In the genomic region with DNA sequence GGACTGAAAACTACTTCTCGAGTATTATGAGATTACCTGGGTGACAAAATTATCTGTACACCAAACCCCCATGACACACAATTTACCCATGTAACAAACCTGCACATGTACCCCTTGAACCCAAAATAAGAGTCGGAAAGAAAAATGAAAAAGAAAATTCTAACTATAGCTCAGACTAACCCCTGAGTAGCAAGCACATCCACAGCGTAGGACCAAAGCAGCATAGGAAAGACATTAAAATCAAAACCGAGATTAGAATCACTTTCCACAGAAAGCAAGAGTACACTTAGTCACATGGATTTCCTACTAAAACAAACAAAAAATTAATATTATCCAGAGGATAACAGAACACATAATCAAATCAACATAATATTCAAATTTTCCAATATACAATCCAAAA, we compare ENCODE assay signal across 29 cellular contexts.
"Had no signal": no experiment of that assay in that cellular context is flagged by ENCODE, and none has a peak within 500 bp of the region (broad histone marks: within the 10 kb centered on the region; RNA-seq: fewer than 3 reads in every experiment).

No MANE protein-coding gene starts in this region.

- H3K27me3 ChIP-seq: left lung, pancreas, stomach, tibial artery, upper lobe of right lung had no signal

- H3K36me3 Mint-ChIP-seq: naive thymus-derived CD8-positive, alpha-beta T cell; stimulated activated naive B cell treated with anti-CD40 and anti-IgM and Interleukin-4, amounts not matched to agents 10 μg/mL and 1 μg/mL and 100 μg/mL, for 72 hours had no signal

- H3K4me3 ChIP-seq: left lung, lower lobe of right lung, pancreas, prostate gland, skin epidermis, stomach, thoracic aorta, tibial artery, upper lobe of right lung had no signal

- H3K9me3 Mint-ChIP-seq: naive thymus-derived CD8-positive, alpha-beta T cell; neural crest cell; stimulated activated naive B cell treated with anti-CD40 and anti-IgM and Interleukin-4, amounts not matched to agents 10 μg/mL and 1 μg/mL and 100 μg/mL, for 72 hours had no signal

- H3K4me3 Mint-ChIP-seq: immature natural killer cell; naive thymus-derived CD8-positive, alpha-beta T cell; nephron; stimulated activated naive B cell treated with anti-CD40 and anti-IgM and Interleukin-4, amounts not matched to agents 10 μg/mL and 1 μg/mL and 100 μg/mL, for 72 hours had no signal

- H3K9me3 ChIP-seq: left lung, lower lobe of right lung, prostate gland, stomach, thoracic aorta, tibial artery, upper lobe of right lung had no signal

- ATAC-seq: left colon; left lung; lower lobe of right lung; naive thymus-derived CD8-positive, alpha-beta T cell; pancreas; right cardiac atrium; sciatic nerve; stimulated activated naive B cell treated with anti-CD40 and anti-IgM and Interleukin-4, amounts not matched to agents 10 μg/mL and 1 μg/mL and 100 μg/mL, for 72 hours; stimulated activated naive CD8-positive, alpha-beta T cell treated with anti-CD3 and anti-CD28 coated beads, Interleukin-15, Interleukin-2, amounts not matched to agents 100 U/mL and 50 U/mL, for 24 hours; upper lobe of right lung had no signal

- H3K4me1 ChIP-seq: lower lobe of right lung, prostate gland had no signal

- H3K27ac ChIP-seq: left lung, lower lobe of right lung, pancreas, prostate gland, skin epidermis, stomach, thoracic aorta, tibial artery, upper lobe of right lung had no signal

- H3K36me3 ChIP-seq: left lung, lower lobe of right lung, pancreas, prostate gland, stomach, thoracic aorta, tibial artery, upper lobe of right lung had no signal

- H3K27ac Mint-ChIP-seq: immature natural killer cell; nephron; stimulated activated naive B cell treated with anti-CD40 and anti-IgM and Interleukin-4, amounts not matched to agents 10 μg/mL and 1 μg/mL and 100 μg/mL, for 72 hours had no signal

- DNase-seq: immature natural killer cell; kidney; left colon; left lung; lower lobe of right lung; mammary epithelial cell; mesenchymal stem cell; naive thymus-derived CD8-positive, alpha-beta T cell; nucleus accumbens; pancreas; posterior cingulate gyrus; retina; right cardiac atrium; stimulated activated CD4-positive, alpha-beta T cell treated with anti-CD3 and anti-CD28 coated beads, Interleukin-12 subunit alpha, Interleukin-12 subunit beta, amount 100 ng/mL, for 4 hours; stimulated activated CD4-positive, alpha-beta T cell treated with anti-CD3 and anti-CD28 coated beads, Interleukin-15, amount 100 ng/mL, for 24 hours; stimulated activated CD4-positive, alpha-beta T cell treated with anti-CD3 and anti-CD28 coated beads, Interleukin-2, amount 100 ng/mL, for 24 hours; stimulated activated CD4-positive, alpha-beta T cell treated with anti-CD3 and anti-CD28 coated beads, Interleukin-4, amount 100 ng/mL, for 1 hour; stimulated activated naive B cell treated with anti-CD40 and anti-IgM and Interleukin-4, amounts not matched to agents 10 μg/mL and 1 μg/mL and 100 μg/mL, for 72 hours; stimulated activated naive CD8-positive, alpha-beta T cell treated with anti-CD3 and anti-CD28 coated beads, Interleukin-15, Interleukin-2, amounts not matched to agents 100 U/mL and 50 U/mL, for 24 hours; stomach; tibial artery; trophoblast cell; upper lobe of right lung had no signal
